21 cellular contexts compared by ENCODE assay signal in the genomic region with DNA sequence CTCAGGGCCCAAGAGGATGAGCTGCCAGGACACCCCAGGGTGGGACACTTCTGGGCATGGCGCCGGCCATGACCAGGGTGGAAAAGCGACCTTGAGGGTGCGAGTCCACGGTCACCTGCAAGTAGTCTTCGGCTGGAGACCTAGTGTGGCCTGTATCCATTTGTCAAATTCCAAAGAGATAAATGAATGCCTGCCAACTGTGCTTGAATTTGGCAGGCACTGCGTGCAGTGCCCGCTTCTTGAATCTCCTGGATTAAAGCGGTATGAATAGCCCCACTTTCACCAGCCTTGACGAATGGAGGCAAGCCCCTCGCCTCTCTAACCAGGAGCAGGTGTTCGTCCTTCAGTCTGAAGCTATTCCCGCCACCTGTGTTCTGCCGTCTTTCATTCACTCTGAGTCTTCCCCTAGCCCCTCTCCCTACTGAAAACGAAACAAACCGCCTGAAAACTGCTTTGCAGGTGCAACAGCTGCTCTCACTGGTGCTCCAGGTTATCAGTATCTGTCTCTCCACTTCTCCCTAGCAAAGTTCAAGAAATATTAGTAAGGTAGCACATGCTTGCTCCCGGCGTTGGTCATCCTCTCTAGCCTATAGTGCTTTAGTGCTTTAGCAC. TPM values are rescaled to one million over a fixed set of nuclear protein-coding genes. Genes with fewer than 3 reads are reported as not detected.
DNase-seq lines count a peak whose midpoint lies in the region; ATAC-seq, FAIRE-seq and TF ChIP-seq lines count a peak whose summit lies in the region.
"Had no signal": no experiment of that assay in that cellular context is flagged by ENCODE, and none has a peak within 500 bp of the region (broad histone marks: within the 10 kb centered on the region; RNA-seq: fewer than 3 reads in every experiment).

No MANE protein-coding gene starts in this region.

- DNase-seq in NCI-H2107 treated with DMSO at 0.1 percent for 48 hours (lab: John Stamatoyannopoulos, UW; ENCODE audit: unreplicated experiment) = peak; percentile 21
- DNase-seq in NCI-H2107 (lab: John Stamatoyannopoulos, UW) = no peak
- DNase-seq in NCI-H1105 treated with DMSO at 0.1 percent for 48 hours (lab: John Stamatoyannopoulos, UW) = peak; percentile 59
- DNase-seq in GM12878 (ENCODE audit: low read depth, low spot score) = no peak
- peak; percentile 1 for DNase-seq in osteoblast (ENCODE audit: insufficient read length, low spot score, missing footprints)
- no peak for DNase-seq in NCI-H2196 treated with DMSO at 0.1 percent for 48 hours (lab: John Stamatoyannopoulos, UW; ENCODE audit: unreplicated experiment)
- no peak for DNase-seq in Caco-2
- DNase-seq: CD8-positive, alpha-beta memory T cell; DMS 273 treated with DMSO at 0.1 percent for 48 hours; Kasumi-1; NCI-H146; NCI-H2171 treated with DMSO at 0.1 percent for 48 hours; NCI-H510A; T-cell; T1000 had no signal

- ATAC-seq in GM12878 (peak; percentile 27; the same call in 2 of the 3 replicates), HG03039 (IDR thresholded peaks at IDR 0.05; ENCODE audit: unreplicated experiment) (no peak)
- ATAC-seq: Right ventricle myocardium inferior, T-cell had no signal

- no peak for TF ChIP-seq RAD21 in GM12878 (IDR thresholded peaks at IDR 0.05; ENCODE audit: insufficient read depth, low read depth, low read length)

- CTCF ChIA-PET in GM12878 (lab: Yijun Ruan, JAX) = no interaction called here
- CTCF ChIA-PET in Caco-2 (lab: Charles Lee) = no interaction called here

- 47% methylated on average over 18 of the region's 18 CpGs for WGBS in GM12878 (ENCODE audit: insufficient coverage, insufficient replicate concordance, low lambda C conversion rate, missing lambda C conversion rate)

- POLR2A ChIA-PET in GM12878 (lab: Charles Lee) = no interaction called here
- POLR2A ChIA-PET in Caco-2 (lab: Charles Lee) = no interaction called here

- no peaks in the 10 kb centered on the region for H3K36me3 Mint-ChIP-seq in Caco-2 (ENCODE audit: insufficient read depth, unreplicated experiment)
- H3K36me3 Mint-ChIP-seq: CD8-positive, alpha-beta memory T cell; T-cell had no signal

- BruUV-seq in GM12878 (replicated peaks; lab: Mats Ljungman, UMichigan) (no TSS peak), Caco-2 (replicated peaks; lab: Mats Ljungman, UMichigan) (no TSS peak)

- H3K9me3 ChIP-seq in GM12878 (replicated peaks; ENCODE audit: control insufficient read depth, insufficient read depth, low read length) (no peaks in the 10 kb centered on the region), osteoblast (ENCODE audit: low read depth, low read length) (no peaks in the 10 kb centered on the region), Caco-2 (no peaks in the 10 kb centered on the region)

- intact Hi-C loops in GM12878 (cut with micrococcal nuclease; ENCODE audit: unreplicated experiment) = no loop called here
- intact Hi-C loops in Caco-2 (cut with micrococcal nuclease; ENCODE audit: unreplicated experiment) = no loop called here

- no peak for FAIRE-seq in GM12878 (lab: Jason Lieb, UNC)
- FAIRE-seq: GM12891 had no signal

- in situ Hi-C loops in GM12878 (cut with MboI) = no loop called here

- no peaks in the 10 kb centered on the region for H3K4me1 Mint-ChIP-seq in Caco-2 (ENCODE audit: low read depth, unreplicated experiment)
- H3K4me1 Mint-ChIP-seq: CD8-positive, alpha-beta memory T cell; T-cell had no signal

- no peaks in the 10 kb centered on the region for H3K4me1 ChIP-seq in GM12878 (ENCODE audit: control insufficient read depth, insufficient read depth, low read length)
- no peaks in the 10 kb centered on the region for H3K4me1 ChIP-seq in osteoblast (ENCODE audit: insufficient read depth, low read length)
- no peaks in the 10 kb centered on the region for H3K4me1 ChIP-seq in Caco-2

- no peaks in the 10 kb centered on the region for H3K9me3 Mint-ChIP-seq in Caco-2 (ENCODE audit: unreplicated experiment)
- H3K9me3 Mint-ChIP-seq: CD8-positive, alpha-beta memory T cell; T-cell had no signal

- RAD21 ChIA-PET in GM12878 (lab: Charles Lee; ENCODE audit: unreplicated experiment) = no interaction called here

- peaks cover 6% of the 10 kb centered on the region for H3K27me3 Mint-ChIP-seq in Caco-2 (ENCODE audit: insufficient read depth, unreplicated experiment)

- no peak overlapping the region for H3K9ac ChIP-seq in GM12878 (ENCODE audit: control insufficient read depth, insufficient read depth, low read length)

- H3K27ac Mint-ChIP-seq in Caco-2 (ENCODE audit: unreplicated experiment) = no peak overlapping the region
- H3K27ac Mint-ChIP-seq: CD8-positive, alpha-beta memory T cell; T-cell had no signal

- H3K36me3 ChIP-seq in GM12878 (ENCODE audit: control insufficient read depth in 2 of 2, insufficient read depth in 2 of 2, low read length in 1 of 2) (no peaks in the 10 kb centered on the region), osteoblast (ENCODE audit: insufficient read depth, low read length) (no peaks in the 10 kb centered on the region), Caco-2 (ENCODE audit: control insufficient read depth, insufficient read depth, low read length) (no peaks in the 10 kb centered on the region)

- H3K4me2 ChIP-seq in GM12878 (ENCODE audit: control insufficient read depth, insufficient read depth) (no peak overlapping the region), osteoblast (ENCODE audit: insufficient read depth, low read length) (peak overlapping the region; percentile 2)

- H2AFZ ChIP-seq in GM12878 (ENCODE audit: control insufficient read depth, low read depth, low read length) = no peak overlapping the region
- peak overlapping the region; percentile 6 for H2AFZ ChIP-seq in osteoblast (ENCODE audit: low read length)

- SMC1A ChIA-PET in GM12878 (lab: Charles Lee; ENCODE audit: uncharacterized antibody, unreplicated experiment) = no interaction called here

- H3K27ac ChIP-seq in GM12878 (ENCODE audit: control insufficient read depth, insufficient read depth) (no peak overlapping the region), osteoblast (ENCODE audit: low read depth, low read length) (no peak overlapping the region)
- H3K27ac ChIP-seq: 22Rv1, SK-N-MC had no signal

- no peaks in the 10 kb centered on the region for H4K20me1 ChIP-seq in GM12878 (ENCODE audit: control insufficient read depth, insufficient read depth)
- H4K20me1 ChIP-seq in osteoblast (ENCODE audit: insufficient read depth, low read length) = no peaks in the 10 kb centered on the region

- H3K27me3 ChIP-seq in GM12878 (replicated peaks in 1 of 2; ENCODE audit: control insufficient read depth in 2 of 2, insufficient read depth in 2 of 2, low read length in 1 of 2) (no peaks in the 10 kb centered on the region; a peak in 1 of 4 replicates), osteoblast (ENCODE audit: insufficient read depth, low read length) (peaks cover 12% of the 10 kb centered on the region), Caco-2 (replicated peaks; ENCODE audit: control insufficient read depth, insufficient read depth, low read length) (no peaks in the 10 kb centered on the region; the same call in 1 of the 2 replicates)

- no peak for TF ChIP-seq CTCF in GM12878 (IDR thresholded peaks at IDR 0.05 in 2 of 3, conservative IDR thresholded peaks at IDR 0.05 in 1 of 3; ENCODE audit: control insufficient read depth in 2 of 3, extremely low read depth in 1 of 3, insufficient read depth in 1 of 3, low read depth in 3 of 3, low read length in 3 of 3)
- no peak for TF ChIP-seq CTCF in osteoblast (IDR thresholded peaks at IDR 0.05; ENCODE audit: extremely low read depth, low read depth, low read length)
- no peak for TF ChIP-seq CTCF in Caco-2 (IDR thresholded peaks at IDR 0.05; ENCODE audit: insufficient read depth in 1 of 2, low read depth in 1 of 2, low read length in 1 of 2, severe bottlenecking in 1 of 2, unreplicated experiment in 1 of 2)

- no peak for TF ChIP-seq POLR2A in GM12878 (IDR thresholded peaks at IDR 0.05; ENCODE audit: low read depth, low read length)

- no peak overlapping the region for H3K4me3 Mint-ChIP-seq in Caco-2 (ENCODE audit: unreplicated experiment)
- H3K4me3 Mint-ChIP-seq: CD8-positive, alpha-beta memory T cell; T-cell had no signal

- no peak for TF ChIP-seq EP300 in GM12878 (IDR thresholded peaks at IDR 0.05; ENCODE audit: borderline replicate concordance in 1 of 2, control insufficient read depth in 1 of 2, low read depth in 2 of 2, low read length in 2 of 2)

- H3K4me3 ChIP-seq in GM12878 (no peak overlapping the region), osteoblast (ENCODE audit: insufficient read depth, low read length) (no peak overlapping the region), Caco-2 (ENCODE audit: low read depth, low read length) (no peak overlapping the region)
- H3K4me3 ChIP-seq: SK-N-MC had no signal

- no peaks in the 10 kb centered on the region for H3K79me2 ChIP-seq in GM12878 (ENCODE audit: control insufficient read depth, insufficient read depth, low read length)
- no peaks in the 10 kb centered on the region for H3K79me2 ChIP-seq in osteoblast (ENCODE audit: insufficient read depth, low read length)

RNA-seq across cellular contexts. Expression of gene NLRP14, which starts 11.2 kb away (rescaled TPM):
- total RNA-seq in GM12878 (2013; cell fraction: nucleolus; rRNA removed) = 3.1 and 3.4 TPM in 2 replicates
- total RNA-seq in GM12878 (2014; rRNA removed) (0.05 TPM in 1 of 2 replicates, not detected in the other), GM12878 (2014; rRNA removed; fragmentation: Illumina TruSeq; extraction: Trizol) (0.04 and 0.09 TPM in 2 replicates), GM12878 (2021) (0.05 TPM in 1 of 2 replicates, not detected in the other), osteoblast (under 0.01 TPM in 1 of 2 replicates, not detected in the other), Caco-2 (2022) (not detected in 2 replicates)
- polyA plus RNA-seq in GM12878 (2011; ENCODE audit: low read depth) = 0.08 TPM
- polyA plus RNA-seq in GM12878 (2011; rRNA removed) (0.12 and 0.19 TPM in 2 replicates), GM12878 (2014; fragmentation: Illumina TruSeq; extraction: Trizol) (0.03 and 0.05 TPM in 2 replicates), GM12878 (2014; fragmentation: Nextera tagmentation; extraction: Ambion mirVana) (under 1 TPM; 0.02 to 0.04 TPM), GM12878 (2014; rRNA removed) (0.04 TPM in 1 of 2 replicates, not detected in the other), GM12878 (2016; fragmentation: Nextera tagmentation; extraction: Ambion mirVana) (not detected)
- 0.07 TPM in 2 replicates for polyA plus RNA-seq in GM12878 (2011; cell fraction: cytosol; rRNA removed)
- polyA plus RNA-seq in GM12878 (2011; cell fraction: nucleus; rRNA removed) = 0.13 and 0.22 TPM in 2 replicates
- polyA plus RNA-seq in GM12878 (2012) = 0.07 TPM in 1 of 2 replicates, not detected in the other
- 0.37 and 0.62 TPM in 2 replicates for polyA minus RNA-seq in GM12878 (2011; rRNA and poly(A)+ RNA removed)
- polyA minus RNA-seq in GM12878 (2011; cell fraction: cytosol; rRNA and poly(A)+ RNA removed) = not detected in 2 replicates
- polyA minus RNA-seq in GM12878 (2011; cell fraction: nucleus; rRNA and poly(A)+ RNA removed) = 0.85 and 0.86 TPM in 2 replicates
- total RNA-seq: CD8-positive, alpha-beta memory T cell; Right ventricle myocardium inferior had no signal
- polyA plus RNA-seq: CD8-positive, alpha-beta memory T cell had no signal

RNA-seq across cellular contexts. Expression of gene ZNF214, which starts 11.3 kb away (rescaled TPM):
- total RNA-seq in GM12878 (2013; cell fraction: nucleolus; rRNA removed) = 0.17 TPM in 1 of 2 replicates, not detected in the other
- total RNA-seq in GM12878 (2014; rRNA removed) = not detected in 2 replicates
- 0.18 TPM in 1 of 2 replicates, not detected in the other for total RNA-seq in GM12878 (2014; rRNA removed; fragmentation: Illumina TruSeq; extraction: Trizol)
- total RNA-seq in GM12878 (2021) = not detected in 2 replicates
- polyA plus RNA-seq in GM12878 (2011; ENCODE audit: low read depth) = not detected
- not detected in 2 replicates for polyA plus RNA-seq in GM12878 (2011; rRNA removed)
- not detected in 2 replicates for polyA plus RNA-seq in GM12878 (2011; cell fraction: cytosol; rRNA removed)
- not detected in 2 replicates for polyA plus RNA-seq in GM12878 (2011; cell fraction: nucleus; rRNA removed)
- 0.04 TPM in 1 of 2 replicates, not detected in the other for polyA plus RNA-seq in GM12878 (2012)
- not detected in 2 replicates for polyA plus RNA-seq in GM12878 (2014; fragmentation: Illumina TruSeq; extraction: Trizol)
- polyA plus RNA-seq in GM12878 (2014; fragmentation: Nextera tagmentation; extraction: Ambion mirVana) = not detected
- polyA plus RNA-seq in GM12878 (2014; rRNA removed) = not detected in 2 replicates
- not detected for polyA plus RNA-seq in GM12878 (2016; fragmentation: Nextera tagmentation; extraction: Ambion mirVana)
- not detected in 2 replicates for polyA minus RNA-seq in GM12878 (2011; rRNA and poly(A)+ RNA removed)
- polyA minus RNA-seq in GM12878 (2011; cell fraction: cytosol; rRNA and poly(A)+ RNA removed) = not detected in 2 replicates
- not detected in 2 replicates for polyA minus RNA-seq in GM12878 (2011; cell fraction: nucleus; rRNA and poly(A)+ RNA removed)
- total RNA-seq in osteoblast = 3.6 and 4.7 TPM in 2 replicates
- 0.16 and 0.70 TPM in 2 replicates for total RNA-seq in Caco-2 (2022)
- total RNA-seq: CD8-positive, alpha-beta memory T cell; T-cell had no signal
- polyA plus RNA-seq: CD8-positive, alpha-beta memory T cell had no signal

RNA-seq across cellular contexts. Expression of gene RBMXL2, which starts 57.3 kb away (rescaled TPM):
- 0.93 and 1.7 TPM in 2 replicates for total RNA-seq in GM12878 (2013; cell fraction: nucleolus; rRNA removed)
- total RNA-seq in GM12878 (2014; rRNA removed) (not detected in 2 replicates), GM12878 (2014; rRNA removed; fragmentation: Illumina TruSeq; extraction: Trizol) (not detected in 2 replicates), GM12878 (2021) (not detected in 2 replicates), osteoblast (not detected in 2 replicates), Caco-2 (2022) (not detected in 2 replicates)
- not detected for polyA plus RNA-seq in GM12878 (2011; ENCODE audit: low read depth)
- polyA plus RNA-seq in GM12878 (2011; rRNA removed) (not detected in 2 replicates), GM12878 (2014; fragmentation: Illumina TruSeq; extraction: Trizol) (not detected in 2 replicates), GM12878 (2014; fragmentation: Nextera tagmentation; extraction: Ambion mirVana) (not detected), GM12878 (2014; rRNA removed) (not detected in 2 replicates), GM12878 (2016; fragmentation: Nextera tagmentation; extraction: Ambion mirVana) (not detected)
- not detected in 2 replicates for polyA plus RNA-seq in GM12878 (2011; cell fraction: cytosol; rRNA removed)
- 0.10 and 0.23 TPM in 2 replicates for polyA plus RNA-seq in GM12878 (2011; cell fraction: nucleus; rRNA removed)
- not detected in 2 replicates for polyA plus RNA-seq in GM12878 (2012)
- 0.15 TPM in 1 of 2 replicates, not detected in the other for polyA minus RNA-seq in GM12878 (2011; rRNA and poly(A)+ RNA removed)
- not detected in 2 replicates for polyA minus RNA-seq in GM12878 (2011; cell fraction: cytosol; rRNA and poly(A)+ RNA removed)
- 0.12 and 0.67 TPM in 2 replicates for polyA minus RNA-seq in GM12878 (2011; cell fraction: nucleus; rRNA and poly(A)+ RNA removed)
- total RNA-seq: CD8-positive, alpha-beta memory T cell; Right ventricle myocardium inferior; T-cell had no signal
- polyA plus RNA-seq: BJ; CD8-positive, alpha-beta memory T cell had no signal

Comparison
In these comparisons a context has a peak if more than half of its experiments do, and no peak if none do; other contexts are left out.
1. DNase-seq: peak in NCI-H2107 treated with DMSO at 0.1 percent for 48 hours (single experiment), NCI-H1105 treated with DMSO at 0.1 percent for 48 hours (single experiment) and osteoblast (single experiment); none in NCI-H2107 (single experiment), GM12878 (single experiment), NCI-H2196 treated with DMSO at 0.1 percent for 48 hours (single experiment) and Caco-2 (0 of 2).